ENCODE assay signal across 8 cellular contexts in the genomic region with DNA sequence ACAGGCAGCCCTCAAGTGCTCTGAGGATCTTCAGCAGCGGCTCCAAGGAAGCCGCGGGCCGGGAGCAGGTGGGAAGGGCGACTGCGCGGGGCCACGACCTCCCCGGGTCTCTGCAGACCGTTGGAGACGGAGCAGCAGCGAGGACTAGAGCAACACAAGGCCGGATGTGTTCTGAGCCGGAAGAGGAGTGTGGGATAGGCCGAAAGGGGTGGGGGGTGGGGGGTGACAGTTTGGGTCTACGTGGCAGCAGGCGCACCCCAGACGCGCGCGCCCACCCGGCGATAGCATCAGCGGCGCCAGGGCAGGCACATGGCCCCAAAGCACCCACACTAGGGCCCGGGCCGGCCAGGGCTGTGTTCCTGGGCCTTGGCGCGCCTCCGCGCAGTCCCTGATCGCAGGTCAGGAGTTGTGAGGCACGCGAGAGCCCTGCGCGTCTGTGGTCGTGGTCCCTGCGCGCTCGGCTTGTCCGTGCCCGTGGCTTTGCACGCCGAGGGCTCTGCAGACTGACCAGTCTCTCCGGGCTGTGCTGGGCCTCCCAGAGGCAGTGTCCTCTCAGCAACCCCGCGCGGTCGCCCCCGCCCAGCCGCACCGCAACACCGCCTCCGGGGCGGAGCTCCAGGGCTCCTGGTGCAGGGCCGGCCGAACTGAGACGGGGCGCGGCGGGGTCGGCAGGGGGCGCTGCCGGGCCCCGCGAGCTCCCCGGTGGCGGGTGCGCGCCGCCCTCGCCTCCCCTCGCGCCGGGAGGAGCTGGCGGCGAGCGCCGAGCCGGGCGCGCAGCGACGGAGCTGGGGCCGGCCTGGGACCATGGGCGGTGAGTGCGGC. TPM values are rescaled to one million over a fixed set of nuclear protein-coding genes. Genes with fewer than 3 reads are reported as not detected.
DNase-seq lines count a peak whose midpoint lies in the region; ATAC-seq, FAIRE-seq and TF ChIP-seq lines count a peak whose summit lies in the region.

A gene with protein sequence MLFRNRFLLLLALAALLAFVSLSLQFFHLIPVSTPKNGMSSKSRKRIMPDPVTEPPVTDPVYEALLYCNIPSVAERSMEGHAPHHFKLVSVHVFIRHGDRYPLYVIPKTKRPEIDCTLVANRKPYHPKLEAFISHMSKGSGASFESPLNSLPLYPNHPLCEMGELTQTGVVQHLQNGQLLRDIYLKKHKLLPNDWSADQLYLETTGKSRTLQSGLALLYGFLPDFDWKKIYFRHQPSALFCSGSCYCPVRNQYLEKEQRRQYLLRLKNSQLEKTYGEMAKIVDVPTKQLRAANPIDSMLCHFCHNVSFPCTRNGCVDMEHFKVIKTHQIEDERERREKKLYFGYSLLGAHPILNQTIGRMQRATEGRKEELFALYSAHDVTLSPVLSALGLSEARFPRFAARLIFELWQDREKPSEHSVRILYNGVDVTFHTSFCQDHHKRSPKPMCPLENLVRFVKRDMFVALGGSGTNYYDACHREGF (plus strand): TSS at position 725 of the 822 bp plus-strand sequence. CDS start 28,351 bp downstream, outside the sequence.

- DNase-seq in RCC 7860 (ENCODE audit: low spot score) (peak; percentile 73), fibroblast of pulmonary artery (ENCODE audit: low read depth) (peak; percentile 89), stomach (peak; percentile 96)

- no peaks in the 10 kb centered on the region for H4K20me1 ChIP-seq in DOHH2 (ENCODE audit: control insufficient read depth, insufficient read depth, low read depth, low read length)
- no peaks in the 10 kb centered on the region for H4K20me1 ChIP-seq in neural cell (ENCODE audit: insufficient read depth)

- TF ChIP-seq POLR2A in stomach (IDR thresholded peaks at IDR 0.05), result no peak

- peaks cover 25% of the 10 kb centered on the region for H3K4me1 Mint-ChIP-seq in activated T-helper 17 cell treated with anti-CD3 and anti-CD28 coated beads, Interleukin-2, amount 50 U/mL, for 72 hours

- TF ChIP-seq EP300 in Ishikawa (IDR thresholded peaks at IDR 0.05; ENCODE audit: borderline replicate concordance), result no peak
- TF ChIP-seq EP300 in neural cell (conservative IDR thresholded peaks at IDR 0.05; ENCODE audit: poor library complexity, severe bottlenecking), result no peak
- TF ChIP-seq EP300 in stomach (IDR thresholded peaks at IDR 0.05), result no peak

- no peaks in the 10 kb centered on the region for H3K9me3 ChIP-seq in DOHH2 (ENCODE audit: control insufficient read depth, insufficient read depth, low read length)
- no peaks in the 10 kb centered on the region for H3K9me3 ChIP-seq in neural cell (ENCODE audit: low read length)
- H3K9me3 ChIP-seq in stomach, result no peaks in the 10 kb centered on the region

- intact Hi-C loops in stomach (cut with DNase I; ENCODE audit: low total_unique reads), result loop anchor here (10.0 kb wide), 1 partner anchor 53 kb away; no protein-coding TSS in a partner anchor

- H3F3A ChIP-seq in DOHH2 (ENCODE audit: control insufficient read depth, insufficient read depth) (no peaks in the 10 kb centered on the region), neural cell (ENCODE audit: insufficient read depth, low read length, poor library complexity, severe bottlenecking) (no peaks in the 10 kb centered on the region)

- H3K4me3 ChIP-seq in DOHH2 (ENCODE audit: low read length), result peak within 1 kb of the TSS; percentile 93
- H3K4me3 ChIP-seq in fibroblast of pulmonary artery (replicated peaks; ENCODE audit: low read depth, low read length), result peak within 1 kb of the TSS; percentile 71
- peak within 1 kb of the TSS; percentile 90 for H3K4me3 ChIP-seq in neural cell (ENCODE audit: low read length)
- H3K4me3 ChIP-seq in stomach, result peak within 1 kb of the TSS; percentile 78 to 91 (median 82)

- no peaks in the 10 kb centered on the region for H3K9me3 Mint-ChIP-seq in activated T-helper 17 cell treated with anti-CD3 and anti-CD28 coated beads, Interleukin-2, amount 50 U/mL, for 72 hours

- 1 to 3% (median 1%) methylated on average over 52 to 87 of the region's 87 CpGs for WGBS in stomach, 5 donors

- H3K4me2 ChIP-seq in DOHH2 (ENCODE audit: low read length) (peak within 1 kb of the TSS; percentile 98), neural cell (ENCODE audit: low read length) (peak within 1 kb of the TSS; percentile 92)

- H3K27me3 Mint-ChIP-seq in activated T-helper 17 cell treated with anti-CD3 and anti-CD28 coated beads, Interleukin-2, amount 50 U/mL, for 72 hours, result no peaks in the 10 kb centered on the region

- peak within 1 kb of the TSS; percentile 89 for H3K4me3 Mint-ChIP-seq in activated T-helper 17 cell treated with anti-CD3 and anti-CD28 coated beads, Interleukin-2, amount 50 U/mL, for 72 hours

- H3K4me1 ChIP-seq in DOHH2 (ENCODE audit: control insufficient read depth, low read length) (peaks cover 16% of the 10 kb centered on the region), stomach (peaks cover 12 to 45% (median 31%) of the 10 kb centered on the region in 4 donors)

- peak within 1 kb of the TSS; percentile 81 for H3K9ac ChIP-seq in neural cell (ENCODE audit: low read length)

- H3K9me2 ChIP-seq in DOHH2 (replicated peaks; ENCODE audit: control insufficient read depth, low read length), result no peaks in the 10 kb centered on the region
- H3K9me2 ChIP-seq in neural cell (ENCODE audit: insufficient read depth, low read length), result no peaks in the 10 kb centered on the region

- TF ChIP-seq CTCF in DOHH2 (IDR thresholded peaks at IDR 0.05; ENCODE audit: low read depth, low read length, poor library complexity, severe bottlenecking) (peak; percentile 50), fibroblast of pulmonary artery (IDR thresholded peaks at IDR 0.05; ENCODE audit: low read length, missing control alignments) (peak; percentile 7), neural cell (IDR thresholded peaks at IDR 0.05; ENCODE audit: poor library complexity, severe bottlenecking) (peak; percentile 94), stomach (IDR thresholded peaks at IDR 0.05) (peak in 3 of 7 experiments; percentile 32 to 92 (median 65))

- peaks cover 16% of the 10 kb centered on the region for H3K27me3 ChIP-seq in DOHH2 (ENCODE audit: control insufficient read depth, low read length)
- no peaks in the 10 kb centered on the region for H3K27me3 ChIP-seq in neural cell (ENCODE audit: insufficient read depth, low read depth, low read length)
- H3K27me3 ChIP-seq in stomach, result no peaks in the 10 kb centered on the region

- H3K27ac ChIP-seq in DOHH2 (ENCODE audit: low read depth, low read length) (peak within 1 kb of the TSS; percentile 67), neural cell (ENCODE audit: low read length) (peak within 1 kb of the TSS; percentile 69), stomach (peak within 1 kb of the TSS; percentile 81 to 90 (median 85))

- H3K36me3 ChIP-seq in DOHH2 (ENCODE audit: control insufficient read depth, low read length) (no peaks in the 10 kb centered on the region), neural cell (ENCODE audit: insufficient read depth, low read length) (no peaks in the 10 kb centered on the region), stomach (peaks cover 0 to 12% (median 3%) of the 10 kb centered on the region in 4 donors)

- H2AFZ ChIP-seq in neural cell (ENCODE audit: low read depth, low read length), result peak within 1 kb of the TSS; percentile 76

- H3K79me2 ChIP-seq in DOHH2 (ENCODE audit: control insufficient read depth, low read length) (no peaks in the 10 kb centered on the region), neural cell (replicated peaks; ENCODE audit: insufficient read depth, low read length) (peaks cover 9% of the 10 kb centered on the region)

- peak; percentile 95 for ATAC-seq in GM21619 (IDR thresholded peaks at IDR 0.05; ENCODE audit: unreplicated experiment)
- peak; percentile 95 for ATAC-seq in activated T-helper 17 cell treated with anti-CD3 and anti-CD28 coated beads, Interleukin-2, amount 50 U/mL, for 72 hours (replicated peaks)

- H3K27ac Mint-ChIP-seq in activated T-helper 17 cell treated with anti-CD3 and anti-CD28 coated beads, Interleukin-2, amount 50 U/mL, for 72 hours, result peak within 1 kb of the TSS; percentile 92

- peaks cover 6% of the 10 kb centered on the region for H3K36me3 Mint-ChIP-seq in activated T-helper 17 cell treated with anti-CD3 and anti-CD28 coated beads, Interleukin-2, amount 50 U/mL, for 72 hours (ENCODE audit: low read depth)

- no peak for FAIRE-seq in RCC 7860 (lab: Jason Lieb, UNC)

- TF ChIP-seq RAD21 in Ishikawa (IDR thresholded peaks at IDR 0.05; ENCODE audit: low read depth), result peak; percentile 18; the same call in 1 of the 2 replicates
- TF ChIP-seq RAD21 in neural cell (conservative IDR thresholded peaks at IDR 0.05), result peak; percentile 61

TF ChIP-seq in neural cell, 6 proteins besides CTCF, POLR2A, EP300 and RAD21 (continues in another document):
- TF ChIP-seq SMC3 (conservative IDR thresholded peaks at IDR 0.05; ENCODE audit: poor library complexity) (peak; percentile 69), MXI1 (conservative IDR thresholded peaks at IDR 0.05; ENCODE audit: poor library complexity, severe bottlenecking) (peak; percentile 51), EZH2 (IDR thresholded peaks at IDR 0.05; ENCODE audit: borderline replicate concordance, insufficient read depth, low read length, poor library complexity, severe bottlenecking) (no peak), POLR2AphosphoS5 (IDR thresholded peaks at IDR 0.05) (peak; percentile 79), TAF1 (IDR thresholded peaks at IDR 0.05; ENCODE audit: low read depth) (no peak)

RNA-seq across cellular contexts. Expression of the gene that starts here (rescaled TPM):
- total RNA-seq in activated T-helper 17 cell treated with anti-CD3 and anti-CD28 coated beads, Interleukin-2, amount 50 U/mL, for 72 hours, result 10 to 100 TPM in 1 of 2 donors, 1 to 10 TPM in 1; 5.7 to 11.4 TPM
- 93.9 and 109 TPM in 2 replicates for polyA plus RNA-seq in neural cell
- polyA minus RNA-seq in neural cell, result 91.5 and 113 TPM in 2 replicates
- total RNA-seq in stomach, result 10 to 100 TPM in 2 of 5 donors, 1 to 10 TPM in 2, under 1 TPM in 1; 0.58 to 24.8 (median 5.3) TPM
- polyA plus RNA-seq in stomach, result 1 to 10 TPM; 1.7 to 3.1 (median 2.6) TPM

Comparison
In these comparisons a context has a peak if more than half of its experiments do, and no peak if none do; other contexts are left out.
1. Peak in every context shown above with its lines: DNase-seq, ATAC-seq, H3K4me3 ChIP-seq and H3K27ac ChIP-seq.
2. RNA of the gene that starts here (polyA plus RNA-seq): 93.9 to 109 TPM in neural cell; 1.7 to 3.1 TPM in stomach; every median in the first group is over 10 times any median in the second.